Comparison of ENCODE assay signal across 8 cellular contexts in the genomic region with DNA sequence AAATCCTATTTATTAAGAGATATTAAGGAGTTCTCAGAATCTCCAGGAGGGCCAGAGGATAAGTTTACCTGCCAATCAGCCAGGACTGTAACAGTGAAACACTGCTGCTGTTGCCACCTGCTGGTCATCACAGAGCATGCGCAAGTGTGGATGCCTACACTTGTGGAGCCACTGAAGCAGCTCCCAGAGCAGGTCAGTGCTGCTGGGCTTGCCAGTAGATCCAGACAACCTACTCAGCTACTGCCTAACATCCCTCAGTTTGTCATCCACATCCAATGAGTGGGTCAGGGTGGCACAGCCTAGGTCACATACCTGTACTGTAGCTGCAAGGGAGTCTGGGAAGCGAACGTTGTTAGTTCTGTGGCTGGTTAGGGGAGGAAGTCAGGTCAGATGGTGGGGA. TPM values are rescaled to one million over a fixed set of nuclear protein-coding genes. Genes with fewer than 3 reads are reported as not detected.
DNase-seq lines count a peak whose midpoint lies in the region; ATAC-seq and TF ChIP-seq lines count a peak whose summit lies in the region.

No MANE protein-coding gene starts in this region.

- H3K27me3 Mint-ChIP-seq in WTC11 (ENCODE audit: low read depth), result no peaks in the 10 kb centered on the region; the same call in 1 of the 2 replicates

- no peak overlapping the region for H4K8ac ChIP-seq in IMR-90 (ENCODE audit: low read depth in 2 of 2, low read length in 2 of 2)

- in situ Hi-C loops in G401 (cut with HindIII; ENCODE audit: low sequenced_read_pairs), result no loop called here
- in situ Hi-C loops in IMR-90 (cut with MboI; ENCODE audit: low sequenced_read_pairs), result no loop called here

- peak; percentile 53 for TF ChIP-seq RAD21 in IMR-90 (IDR thresholded peaks at IDR 0.05; ENCODE audit: low read length)

- no peak overlapping the region for H2BK20ac ChIP-seq in IMR-90 (ENCODE audit: low read depth, low read length)

- H2AK5ac ChIP-seq in IMR-90 (ENCODE audit: low read depth, low read length), result peak overlapping the region; percentile 23; the same call in 1 of the 2 replicates

- peak; percentile 55 for TF ChIP-seq CTCF in IMR-90 (conservative IDR thresholded peaks at IDR 0.05; ENCODE audit: low read depth, low read length)
- peak; percentile 76 for TF ChIP-seq CTCF in WTC11 (IDR thresholded peaks at IDR 0.05)
- peak; percentile 66 for TF ChIP-seq CTCF in mucosa of descending colon (IDR thresholded peaks at IDR 0.05)
- peak; percentile 55 for TF ChIP-seq CTCF in thoracic aorta (IDR thresholded peaks at IDR 0.05)

- CTCF ChIA-PET in IMR-90 (lab: Yijun Ruan, JAX), result interaction anchor here (0.6 to 1.4 kb wide), 6 partner anchors 10 to 511 kb away, joined by 3 to 4 read pairs (median 3); no protein-coding TSS in a partner anchor
- CTCF ChIA-PET in WTC11 (lab: Charles Lee), result interaction anchor here (0.5 to 1.8 kb wide), 32 partner anchors 9 to 452 kb away, joined by 3 to 18 read pairs (median 4); a partner anchor contains a TSS

- H4K91ac ChIP-seq in IMR-90 (ENCODE audit: insufficient read depth, low read depth, low read length), result no peak overlapping the region

- no peak overlapping the region for H3K4me3 Mint-ChIP-seq in WTC11

- no peak overlapping the region for H2BK5ac ChIP-seq in IMR-90 (ENCODE audit: low read depth, low read length, poor library complexity, severe bottlenecking)

- H3K4me1 ChIP-seq in IMR-90 (ENCODE audit: control insufficient read depth, insufficient read depth, low read length), result no peaks in the 10 kb centered on the region
- H3K4me1 ChIP-seq in mucosa of descending colon (ENCODE audit: low read depth), result no peaks in the 10 kb centered on the region
- H3K4me1 ChIP-seq in thoracic aorta (ENCODE audit: control insufficient read depth in 1 of 2, low read depth in 2 of 2), result no peaks in the 10 kb centered on the region

- BruUV-seq in IMR-90 (replicated peaks; lab: Mats Ljungman, UMichigan), result no TSS peak

- H3K27me3 ChIP-seq in IMR-90 (ENCODE audit: control insufficient read depth, insufficient read depth, low read length) (no peaks in the 10 kb centered on the region), thoracic aorta (replicated peaks; ENCODE audit: insufficient read depth) (no peaks in the 10 kb centered on the region)

- peak; percentile 81 for ATAC-seq in GM21717 (IDR thresholded peaks at IDR 0.05; ENCODE audit: unreplicated experiment)
- peak; percentile 76 for ATAC-seq in IMR-90 (ENCODE audit: low read depth)
- ATAC-seq in WTC11, result peak; percentile 94
- peak; percentile 94 for ATAC-seq in mucosa of descending colon
- ATAC-seq in thoracic aorta (ENCODE audit: insufficient number of reproducible peaks, low FRiP score, low read depth), result no peak

- peak; percentile 53 for DNase-seq in G401 (ENCODE audit: low spot score)
- peak; percentile 43 for DNase-seq in IMR-90
- DNase-seq in WTC11 (ENCODE audit: low spot score), result peak; percentile 66
- peak; percentile 34 for DNase-seq in cerebellum (ENCODE audit: low spot score)
- peak in 2 of 3 donors; percentile 67 to 75 for DNase-seq in mucosa of descending colon
- no peak for DNase-seq in thoracic aorta (ENCODE audit: low spot score)
- DNase-seq in substantia nigra (lab: John Stamatoyannopoulos, UW), result no peak

- no peak overlapping the region for H3K56ac ChIP-seq in IMR-90 (ENCODE audit: extremely low read depth, insufficient read depth, low read length)

- no peak overlapping the region for H2BK120ac ChIP-seq in IMR-90 (ENCODE audit: low read depth, low read length)

- peak overlapping the region; percentile 90 for H3K27ac Mint-ChIP-seq in WTC11

- no peak overlapping the region for H3K18ac ChIP-seq in IMR-90 (ENCODE audit: low read depth, low read length)

- no peak for TF ChIP-seq POLR2A in IMR-90 (IDR thresholded peaks at IDR 0.05; ENCODE audit: low read depth, low read length)

- H3K9me1 ChIP-seq in IMR-90 (ENCODE audit: insufficient read depth, low read length), result peaks cover 10% of the 10 kb centered on the region

- H2AFZ ChIP-seq in IMR-90 (replicated peaks; ENCODE audit: low read length, poor library complexity), result peak overlapping the region; percentile 61

- dilution Hi-C loops in IMR-90 (cut with HindIII; ENCODE audit: low sequenced_read_pairs, unreplicated experiment), result no loop called here

- no peaks in the 10 kb centered on the region for H4K20me1 ChIP-seq in IMR-90 (ENCODE audit: insufficient read depth, low read length)

- H4K5ac ChIP-seq in IMR-90 (ENCODE audit: low read depth, low read length), result no peak overlapping the region

- no peak overlapping the region for H3K4me2 ChIP-seq in IMR-90 (ENCODE audit: low read depth, low read length)

- POLR2A ChIA-PET in IMR-90 (lab: Charles Lee; ENCODE audit: unreplicated experiment) (no interaction called here), WTC11 (lab: Charles Lee) (no interaction called here)

- intact Hi-C loops in IMR-90 (cut with micrococcal nuclease), result loop anchor here (2.0 kb wide), 1 partner anchor 401 kb away; no protein-coding TSS in a partner anchor
- intact Hi-C loops in mucosa of descending colon (cut with DNase I, micrococcal nuclease), result loop anchor here (10.0 kb wide), 2 partner anchors 93 to 403 kb away; no protein-coding TSS in a partner anchor

- no peak overlapping the region for H3K9ac ChIP-seq in IMR-90 (ENCODE audit: low read depth, low read length)

- no peak overlapping the region for H3K27ac ChIP-seq in IMR-90 (ENCODE audit: insufficient read depth, low read length)
- no peak overlapping the region for H3K27ac ChIP-seq in thoracic aorta
- H3K27ac ChIP-seq in substantia nigra (ENCODE audit: low read depth, low read length, poor library complexity, severe bottlenecking), result no peak overlapping the region

- H2AK9ac ChIP-seq in IMR-90 (replicated peaks; ENCODE audit: low read depth, low read length, poor library complexity), result peak overlapping the region; percentile 44

- H3K9me3 Mint-ChIP-seq in WTC11, result peaks cover 10% of the 10 kb centered on the region

- peaks cover 8% of the 10 kb centered on the region for H3K36me3 Mint-ChIP-seq in WTC11

- H3K36me3 ChIP-seq in IMR-90 (ENCODE audit: control insufficient read depth, insufficient read depth, low read length) (no peaks in the 10 kb centered on the region), mucosa of descending colon (ENCODE audit: low read depth) (no peaks in the 10 kb centered on the region), thoracic aorta (no peaks in the 10 kb centered on the region)

- H3K14ac ChIP-seq in IMR-90 (replicated peaks; ENCODE audit: low read depth, low read length), result no peak overlapping the region

- peaks cover 2% of the 10 kb centered on the region; the same call in 1 of the 2 replicates for H3K9me3 ChIP-seq in IMR-90 (ENCODE audit: control insufficient read depth, insufficient read depth, low read length)
- H3K9me3 ChIP-seq in mucosa of descending colon, result no peaks in the 10 kb centered on the region
- no peaks in the 10 kb centered on the region for H3K9me3 ChIP-seq in thoracic aorta

- H3K4me1 Mint-ChIP-seq in WTC11, result peaks cover 21% of the 10 kb centered on the region

- H3K79me1 ChIP-seq in IMR-90 (ENCODE audit: low read depth in 1 of 2, low read length in 2 of 2), result peaks cover 35 to 48% of the 10 kb centered on the region in 2 experiments

- H2BK15ac ChIP-seq in IMR-90 (ENCODE audit: low read depth, low read length), result no peak overlapping the region

- no peak overlapping the region for H3K4me3 ChIP-seq in IMR-90 (ENCODE audit: insufficient read depth, low read depth, low read length)
- no peak overlapping the region for H3K4me3 ChIP-seq in mucosa of descending colon
- no peak overlapping the region for H3K4me3 ChIP-seq in thoracic aorta

- H3K23ac ChIP-seq in IMR-90 (ENCODE audit: low read depth, low read length), result no peak overlapping the region

- no peak overlapping the region for H3K4ac ChIP-seq in IMR-90 (ENCODE audit: low read depth, low read length)

- WGBS in IMR-90 (ENCODE audit: extremely low coverage in 2 of 2, insufficient read length in 1 of 2), 2 experiments, result 94% methylated on average over 2 of the region's 3 CpGs; no CpG with 5 or more reads in 1 of the 2 experiments

TF ChIP-seq in IMR-90, 13 proteins besides CTCF, POLR2A, EP300 and RAD21:
- TF ChIP-seq NFE2L2 (IDR thresholded peaks at IDR 0.05; ENCODE audit: low read depth, low read length) (no peak), SMC3 (IDR thresholded peaks at IDR 0.05; ENCODE audit: low read depth, low read length) (peak; percentile 63)
TF ChIP-seq in IMR-90: peak in this region for 1.

TF ChIP-seq in WTC11, 78 proteins besides CTCF, POLR2A, EP300 and RAD21:
- peak; percentile 55; the same call in 1 of the 2 replicates for TF ChIP-seq ZNF232 (CRISPR knock-in tag; IDR thresholded peaks at IDR 0.05)
- no peak for TF ChIP-seq GRHL2 (CRISPR knock-in tag; IDR thresholded peaks at IDR 0.05; ENCODE audit: insufficient replicate concordance, severe bottlenecking)
- TF ChIP-seq, protein P1, sequence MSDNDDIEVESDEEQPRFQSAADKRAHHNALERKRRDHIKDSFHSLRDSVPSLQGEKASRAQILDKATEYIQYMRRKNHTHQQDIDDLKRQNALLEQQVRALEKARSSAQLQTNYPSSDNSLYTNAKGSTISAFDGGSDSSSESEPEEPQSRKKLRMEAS (CRISPR knock-in tag; IDR thresholded peaks at IDR 0.05), result 0 out of 2 replicates have a peak, but pooled peaks have one; percentile 19
- 0 out of 2 replicates have a peak, but pooled peaks have one; percentile 39 for TF ChIP-seq GABPB1 (CRISPR knock-in tag; IDR thresholded peaks at IDR 0.05)

RNA-seq across cellular contexts. Expression of a gene that starts 18.3 kb away (rescaled TPM):
- 0.80 and 7.8 TPM in 2 replicates for total RNA-seq in G401 (2014; rRNA removed; shearing (Covaris generic))
- total RNA-seq in IMR-90 (2012; rRNA removed) (6.9 and 7.2 TPM in 2 replicates), WTC11 (2021) (22.9 to 31.1 TPM (median 23.1 TPM) in 3 replicates), cerebellum (51.8 TPM), mucosa of descending colon (100 to 1,000 TPM in 2 of 3 donors, 10 to 100 TPM in 1; 53.1 to 155 (median 107) TPM), thoracic aorta (10 to 100 TPM in 1 of 2 donors, 1 to 10 TPM in 1; 9.7 to 13.3 TPM)
- 5.6 and 6.0 TPM in 2 replicates for polyA plus RNA-seq in IMR-90 (2012; rRNA removed)
- polyA plus RNA-seq in IMR-90 (2012; cell fraction: cytosol; rRNA removed), result 1.7 and 2.4 TPM in 2 replicates
- 3.7 and 6.6 TPM in 2 replicates for polyA plus RNA-seq in IMR-90 (2012; cell fraction: nucleus; rRNA removed; ENCODE audit: low replicate concordance)

Comparison
In these comparisons a context has a peak if more than half of its experiments do, and no peak if none do; other contexts are left out.
1. DNase-seq: peak in G401 (single experiment), IMR-90 (single experiment), WTC11 (single experiment), cerebellum (single experiment) and mucosa of descending colon (2 of 3); none in thoracic aorta (single experiment) and substantia nigra (0 of 49).
2. Peak in every context shown above with its lines, with median percentiles within 50 percentile points of each other: CTCF ChIP-seq.